Comparison of ENCODE assay signal across 10 cellular contexts in the genomic region with DNA sequence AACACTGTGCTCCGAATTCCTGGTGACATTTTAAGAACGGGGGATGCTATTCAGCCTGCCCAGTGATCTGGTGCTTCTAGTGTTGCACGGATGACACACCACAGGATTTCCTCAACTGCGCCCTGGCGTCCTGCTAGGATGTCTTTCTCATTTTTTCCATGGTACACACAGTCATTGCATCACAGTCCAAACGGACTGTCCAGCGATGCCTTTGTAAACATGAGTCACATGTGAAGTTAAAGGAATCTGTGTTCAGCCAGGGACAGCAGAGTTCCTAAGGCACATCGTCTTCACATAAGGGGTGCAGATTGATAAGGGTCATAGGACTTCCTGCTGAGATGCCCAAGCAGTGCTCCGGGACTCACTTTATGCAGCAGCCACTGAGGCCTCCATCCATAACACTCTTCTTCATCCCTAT. TPM values are rescaled to one million over a fixed set of nuclear protein-coding genes. Genes with fewer than 3 reads are reported as not detected.
DNase-seq lines count a peak whose midpoint lies in the region; ATAC-seq, FAIRE-seq and TF ChIP-seq lines count a peak whose summit lies in the region.
"Had no signal": no experiment of that assay in that cellular context is flagged by ENCODE, and none has a peak within 500 bp of the region (broad histone marks: within the 10 kb centered on the region; RNA-seq: fewer than 3 reads in every experiment).

No MANE protein-coding gene starts in this region.

- H3K4me1 ChIP-seq in endothelial cell of umbilical vein (ENCODE audit: control insufficient read depth, extremely low read depth, insufficient read depth, low read length) = no peaks in the 10 kb centered on the region

- no peaks in the 10 kb centered on the region for H3K36me3 ChIP-seq in BJ (ENCODE audit: control insufficient read depth, insufficient read depth, low read length)
- H3K36me3 ChIP-seq in MG63 = no peaks in the 10 kb centered on the region
- H3K36me3 ChIP-seq in endothelial cell of umbilical vein (ENCODE audit: control insufficient read depth in 2 of 2, extremely low read depth in 1 of 2, insufficient read depth in 2 of 2, low read length in 2 of 2) = no peaks in the 10 kb centered on the region

- no peak overlapping the region for H3K27ac ChIP-seq in endothelial cell of umbilical vein (ENCODE audit: insufficient read depth, low read depth, low read length)

- FAIRE-seq in endothelial cell of umbilical vein (lab: Jason Lieb, UNC) = no peak
- FAIRE-seq: TTC549 had no signal

- POLR2A ChIA-PET in BJ (lab: Charles Lee) = no interaction called here
- POLR2A ChIA-PET in endothelial cell of umbilical vein (lab: Charles Lee) = no interaction called here
- POLR2A ChIA-PET in GM10248 (lab: Yijun Ruan, JAX) = no interaction called here

- no peaks in the 10 kb centered on the region for H3K79me2 ChIP-seq in endothelial cell of umbilical vein (ENCODE audit: control insufficient read depth, insufficient read depth, low read length)

- DNase-seq in BJ (ENCODE audit: low read depth) (peak; percentile 31), MG63 (peak; percentile 24), endothelial cell of umbilical vein (ENCODE audit: low read depth, low spot score) (peak; percentile 48), non-pigmented ciliary epithelial cell (ENCODE audit: low read depth) (peak; percentile 49), GM10248 (ENCODE audit: extremely low spot score) (no peak), NCI-H1092 (lab: John Stamatoyannopoulos, UW) (no peak)
- DNase-seq: NCI-H1105 had no signal

- no peaks in the 10 kb centered on the region for H3K9me1 ChIP-seq in endothelial cell of umbilical vein (replicated peaks; ENCODE audit: control insufficient read depth, extremely low read depth, insufficient read depth, low read length)

- no peak overlapping the region for H2AFZ ChIP-seq in endothelial cell of umbilical vein (ENCODE audit: low read depth, low read length)

- peaks cover 3% of the 10 kb centered on the region for H3K27me3 ChIP-seq in BJ (ENCODE audit: control insufficient read depth, insufficient read depth, low read length)
- H3K27me3 ChIP-seq in MG63 = peaks cover 6% of the 10 kb centered on the region
- peaks cover 5 to 6% of the 10 kb centered on the region in 2 experiments for H3K27me3 ChIP-seq in endothelial cell of umbilical vein (ENCODE audit: control insufficient read depth in 2 of 2, insufficient read depth in 2 of 2, low read length in 2 of 2)

- intact Hi-C loops in endothelial cell of umbilical vein (cut with micrococcal nuclease) = no loop called here

- TF ChIP-seq POLR2A in endothelial cell of umbilical vein (IDR thresholded peaks at IDR 0.05; ENCODE audit: low read depth, low read length) = no peak

- CTCF ChIA-PET in BJ (lab: Yijun Ruan, JAX) (interaction anchor here (0.9 kb wide), 1 partner anchor 67 kb away, joined by 3 read pairs; no protein-coding TSS in a partner anchor), endothelial cell of umbilical vein (lab: Charles Lee) (interaction anchor here (0.9 to 1.8 kb wide), 4 partner anchors 11 to 67 kb away, joined by 3 to 4 read pairs (median 4); no protein-coding TSS in a partner anchor), GM10248 (lab: Yijun Ruan, JAX) (interaction anchor here (1.8 kb wide), 1 partner anchor 12 kb away, joined by 4 read pairs; no protein-coding TSS in a partner anchor)

- H3K9me3 ChIP-seq in MG63 = no peaks in the 10 kb centered on the region
- H3K9me3 ChIP-seq in endothelial cell of umbilical vein (replicated peaks; ENCODE audit: control insufficient read depth, insufficient read depth, low read length) = no peaks in the 10 kb centered on the region

- no peak overlapping the region for H3K4me3 ChIP-seq in BJ (ENCODE audit: low read depth, low read length)
- H3K4me3 ChIP-seq in MG63 = no peak overlapping the region
- H3K4me3 ChIP-seq in endothelial cell of umbilical vein (replicated peaks in 1 of 3; ENCODE audit: insufficient read depth in 1 of 3, low read depth in 1 of 3, low read length in 3 of 3) = no peak overlapping the region

- no peak for TF ChIP-seq CTCF in BJ (IDR thresholded peaks at IDR 0.05; ENCODE audit: insufficient read depth, low read depth, low read length)
- no peak for TF ChIP-seq CTCF in endothelial cell of umbilical vein (IDR thresholded peaks at IDR 0.05; ENCODE audit: extremely low read depth in 1 of 2, insufficient read depth in 1 of 2, low read depth in 1 of 2, low read length in 2 of 2)
- TF ChIP-seq CTCF in GM10248 (IDR thresholded peaks at IDR 0.05; ENCODE audit: control extremely low read depth, extremely low read depth, low read depth, missing control alignments) = no peak

- no peaks in the 10 kb centered on the region for H4K20me1 ChIP-seq in endothelial cell of umbilical vein (replicated peaks; ENCODE audit: control insufficient read depth, extremely low read depth, insufficient read depth, low read length)

- no peak overlapping the region for H3K9ac ChIP-seq in endothelial cell of umbilical vein (replicated peaks; ENCODE audit: extremely low read depth, insufficient read depth, low read length)

- BruUV-seq in endothelial cell of umbilical vein (replicated peaks; lab: Mats Ljungman, UMichigan) = no TSS peak

- H3K4me2 ChIP-seq in endothelial cell of umbilical vein (ENCODE audit: insufficient read depth, low read length) = no peak overlapping the region

- ATAC-seq in GM18907 (IDR thresholded peaks at IDR 0.05; ENCODE audit: unreplicated experiment) (no peak), GM21526 (IDR thresholded peaks at IDR 0.05; ENCODE audit: low FRiP score, unreplicated experiment) (no peak)

- dilution Hi-C loops in endothelial cell of umbilical vein (cut with MboI; ENCODE audit: extremely low pct_ligation_motif_present, low sequenced_read_pairs) = no loop called here

TF ChIP-seq in endothelial cell of umbilical vein, 7 proteins besides CTCF, POLR2A, EP300 and RAD21:
- TF ChIP-seq JUN (IDR thresholded peaks at IDR 0.05; ENCODE audit: borderline replicate concordance, insufficient read depth, insufficient read length, low read depth) (peak; percentile 45), FOS (IDR thresholded peaks at IDR 0.05; ENCODE audit: borderline replicate concordance, insufficient read depth, low read length) (peak; percentile 50)
- TF ChIP-seq, protein P1, sequence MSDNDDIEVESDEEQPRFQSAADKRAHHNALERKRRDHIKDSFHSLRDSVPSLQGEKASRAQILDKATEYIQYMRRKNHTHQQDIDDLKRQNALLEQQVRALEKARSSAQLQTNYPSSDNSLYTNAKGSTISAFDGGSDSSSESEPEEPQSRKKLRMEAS (IDR thresholded peaks at IDR 0.05; ENCODE audit: insufficient read depth, insufficient read length) = no peak

RNA-seq across cellular contexts. Expression of a gene that starts 9.3 kb away (rescaled TPM):
- polyA plus RNA-seq in BJ (2011; rRNA removed) = 1.1 and 1.4 TPM in 2 replicates
- 1.1 and 1.2 TPM in 2 replicates for polyA minus RNA-seq in BJ (2011; rRNA and poly(A)+ RNA removed)
- total RNA-seq in MG63 (2014; rRNA removed; shearing (Covaris generic); ENCODE audit: low replicate concordance) = 1.7 and 2.8 TPM in 2 replicates
- not detected in 2 replicates for total RNA-seq in endothelial cell of umbilical vein
- polyA plus RNA-seq in endothelial cell of umbilical vein = 0.01 and 0.03 TPM in 2 replicates
- 0.03 and 0.04 TPM in 2 replicates for polyA plus RNA-seq in endothelial cell of umbilical vein (2011; cell fraction: cytosol; rRNA removed)
- 0.07 and 0.20 TPM in 2 replicates for polyA plus RNA-seq in endothelial cell of umbilical vein (2011; cell fraction: nucleus; rRNA removed)
- 0.14 TPM in 1 of 2 replicates, not detected in the other for polyA plus RNA-seq in endothelial cell of umbilical vein (2012)
- polyA minus RNA-seq in endothelial cell of umbilical vein = not detected in 2 replicates
- polyA minus RNA-seq in endothelial cell of umbilical vein (2011; cell fraction: cytosol; rRNA and poly(A)+ RNA removed) = 4.3 TPM
- not detected in 2 replicates for polyA minus RNA-seq in endothelial cell of umbilical vein (2011; cell fraction: nucleus; rRNA and poly(A)+ RNA removed)

Comparison
In these comparisons a context has a peak if more than half of its experiments do, and no peak if none do; other contexts are left out.
1. DNase-seq: peak in BJ (single experiment), MG63 (single experiment), endothelial cell of umbilical vein (single experiment) and non-pigmented ciliary epithelial cell (single experiment); none in GM10248 (single experiment) and NCI-H1092 (single experiment).